ENCODE assay signal across 1 cellular context in genomic region chr1:167928457-167928852, GRCh38.
TF ChIP-seq lines count a peak whose summit lies in the region.

No MANE protein-coding gene starts in this region.

TF ChIP-seq in K562, 482 proteins besides CTCF, POLR2A, EP300 and RAD21 (continued from another document):
- TF ChIP-seq USF2 (CRISPR knock-in tag; IDR thresholded peaks at IDR 0.05) (no peak), BRD9 (IDR thresholded peaks at IDR 0.05; ENCODE audit: low read depth, partially characterized antibody) (no peak), MTA1 (IDR thresholded peaks at IDR 0.05; ENCODE audit: borderline replicate concordance) (no peak), BMI1 (IDR thresholded peaks at IDR 0.05; ENCODE audit: low read length) (no peak), KAT2B (IDR thresholded peaks at IDR 0.05; ENCODE audit: low read depth, low read length) (no peak), CGGBP1 (CRISPR knock-in tag; IDR thresholded peaks at IDR 0.05) (no peak), CCAR2 (IDR thresholded peaks at IDR 0.05; ENCODE audit: low read depth, low read length) (no peak), ZZZ3 (IDR thresholded peaks at IDR 0.05) (no peak), ZNF431 (CRISPR knock-in tag; IDR thresholded peaks at IDR 0.05) (no peak), FOXA1 (IDR thresholded peaks at IDR 0.05; ENCODE audit: borderline replicate concordance) (no peak), TOE1 (IDR thresholded peaks at IDR 0.05; ENCODE audit: borderline replicate concordance) (no peak), TOE1 (CRISPR knock-in tag; IDR thresholded peaks at IDR 0.05; ENCODE audit: borderline replicate concordance, low read depth) (no peak), IRF1 (CRISPR knock-in tag; IDR thresholded peaks at IDR 0.05; ENCODE audit: borderline replicate concordance) (no peak), ZNF583 (CRISPR knock-in tag; IDR thresholded peaks at IDR 0.05) (no peak), MAZ (CRISPR knock-in tag; conservative IDR thresholded peaks at IDR 0.05 in 1 of 2, IDR thresholded peaks at IDR 0.05 in 1 of 2) (no peak), E2F8 (IDR thresholded peaks at IDR 0.05; ENCODE audit: low read depth, partially characterized antibody) (no peak), ZNF311 (CRISPR knock-in tag; IDR thresholded peaks at IDR 0.05) (no peak), TAL1 (IDR thresholded peaks at IDR 0.05) (no peak), TEAD1 (CRISPR knock-in tag; IDR thresholded peaks at IDR 0.05) (no peak), NR0B1 (IDR thresholded peaks at IDR 0.05; ENCODE audit: partially characterized antibody) (no peak), MAFG (tag; conservative IDR thresholded peaks at IDR 0.05) (peak; percentile 91), STAG1 (CRISPR knock-in tag; IDR thresholded peaks at IDR 0.05; ENCODE audit: borderline replicate concordance) (no peak), CREB1 (IDR thresholded peaks at IDR 0.05) (no peak), CREB1 (CRISPR knock-in tag; IDR thresholded peaks at IDR 0.05) (no peak), NBN (IDR thresholded peaks at IDR 0.05; ENCODE audit: low read depth) (no peak), NR1H2 (CRISPR knock-in tag; IDR thresholded peaks at IDR 0.05) (no peak), ASH1L (IDR thresholded peaks at IDR 0.05; ENCODE audit: borderline replicate concordance, low read depth, partially characterized antibody) (no peak), MAX (CRISPR knock-in tag; IDR thresholded peaks at IDR 0.05) (no peak), IFI16 (CRISPR knock-in tag; IDR thresholded peaks at IDR 0.05) (no peak), KDM1A (IDR thresholded peaks at IDR 0.05) (no peak), ZNF551 (CRISPR knock-in tag; IDR thresholded peaks at IDR 0.05) (0 out of 2 replicates have a peak, but pooled peaks have one; percentile 13), ZNF253 (CRISPR knock-in tag; conservative IDR thresholded peaks at IDR 0.05) (no peak), RBM17 (IDR thresholded peaks at IDR 0.05; ENCODE audit: borderline replicate concordance, low read depth, low read length) (no peak), SRSF1 (IDR thresholded peaks at IDR 0.05; ENCODE audit: low read depth, low read length) (no peak), FOXP1 (CRISPR knock-in tag; IDR thresholded peaks at IDR 0.05) (no peak), FOXM1 (IDR thresholded peaks at IDR 0.05; ENCODE audit: low read depth) (no peak), FOXM1 (CRISPR knock-in tag; IDR thresholded peaks at IDR 0.05; ENCODE audit: low read depth) (no peak), IRF2 (CRISPR knock-in tag; IDR thresholded peaks at IDR 0.05) (no peak), ZFP1 (CRISPR knock-in tag; IDR thresholded peaks at IDR 0.05) (no peak), HNRNPK (IDR thresholded peaks at IDR 0.05; ENCODE audit: low read depth, low read length, poor library complexity, severe bottlenecking) (no peak), RUNX1 (IDR thresholded peaks at IDR 0.05; ENCODE audit: low read depth) (no peak), SMAD1 (IDR thresholded peaks at IDR 0.05; ENCODE audit: low read depth, low read length, partially characterized antibody) (no peak), OTX1 (CRISPR knock-in tag; IDR thresholded peaks at IDR 0.05) (no peak), ZBTB1 (CRISPR knock-in tag; IDR thresholded peaks at IDR 0.05; ENCODE audit: borderline replicate concordance, low read depth) (no peak), CHCHD3 (CRISPR knock-in tag; IDR thresholded peaks at IDR 0.05) (no peak), MYC (IDR thresholded peaks at IDR 0.05; ENCODE audit: low read depth, low read length) (no peak), MYC (CRISPR knock-in tag; IDR thresholded peaks at IDR 0.05; ENCODE audit: borderline replicate concordance, low read depth) (no peak), MBD1 (CRISPR knock-in tag; IDR thresholded peaks at IDR 0.05) (no peak), ZNF277 (CRISPR knock-in tag; IDR thresholded peaks at IDR 0.05; ENCODE audit: borderline replicate concordance) (no peak), ELF4 (CRISPR knock-in tag; IDR thresholded peaks at IDR 0.05) (no peak), NFE2 (IDR thresholded peaks at IDR 0.05; ENCODE audit: low read depth) (peak; percentile 96), KLF16 (IDR thresholded peaks at IDR 0.05) (no peak), HMGN3 (IDR thresholded peaks at IDR 0.05; ENCODE audit: borderline replicate concordance, extremely low read depth, insufficient read length, low read depth, low read length) (no peak), CREB3 (tag; conservative IDR thresholded peaks at IDR 0.05; ENCODE audit: low read depth) (no peak), DEAF1 (CRISPR knock-in tag; IDR thresholded peaks at IDR 0.05) (no peak), HNRNPL (IDR thresholded peaks at IDR 0.05; ENCODE audit: low read depth, low read length) (no peak), RHOXF2B (CRISPR knock-in tag; conservative IDR thresholded peaks at IDR 0.05) (no peak), TSC22D4 (tag; IDR thresholded peaks at IDR 0.05) (no peak), RCOR1 (IDR thresholded peaks at IDR 0.05; ENCODE audit: borderline replicate concordance in 1 of 2, low read depth in 2 of 2, low read length in 2 of 2) (no peak), ERF (CRISPR knock-in tag; IDR thresholded peaks at IDR 0.05) (no peak), CHD1 (IDR thresholded peaks at IDR 0.05; ENCODE audit: low read length) (no peak), GTF2F1 (IDR thresholded peaks at IDR 0.05; ENCODE audit: low read depth, low read length) (no peak), TFAP4 (CRISPR knock-in tag; IDR thresholded peaks at IDR 0.05; ENCODE audit: borderline replicate concordance) (no peak), LCOR (CRISPR knock-in tag; IDR thresholded peaks at IDR 0.05) (no peak), THRB (CRISPR knock-in tag; conservative IDR thresholded peaks at IDR 0.05) (no peak), JUNB (CRISPR knock-in tag; conservative IDR thresholded peaks at IDR 0.05) (no peak)
